Comparison of ENCODE assay signal across 26 cellular contexts in the genomic region with DNA sequence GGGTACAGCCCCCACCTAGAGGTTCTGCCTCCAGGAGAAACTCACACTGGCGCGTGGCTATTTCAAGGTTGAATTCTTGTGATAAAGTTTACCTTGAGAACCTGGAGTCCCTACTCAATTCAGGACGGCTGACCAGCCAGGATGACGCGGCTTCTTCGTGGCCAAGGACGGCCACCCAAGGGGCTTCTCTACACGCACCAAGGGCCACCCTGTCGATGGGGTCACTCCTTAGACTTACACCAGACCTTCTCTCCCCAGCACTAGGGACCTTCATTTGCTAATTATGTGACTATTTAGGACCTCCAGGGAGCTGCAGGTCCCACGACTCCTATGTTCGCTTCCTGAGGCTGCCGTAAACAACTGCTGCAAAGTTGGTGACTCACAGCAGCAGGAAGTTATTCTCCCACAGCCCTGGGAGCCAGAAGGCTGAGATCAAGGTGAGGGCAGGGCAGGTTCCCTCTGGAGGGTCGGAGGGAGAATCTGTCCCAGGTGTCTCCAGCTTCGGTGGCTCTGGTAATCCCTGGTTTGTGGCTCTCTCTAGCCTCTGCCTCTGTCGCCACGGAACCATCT.
DNase-seq lines count a peak whose midpoint lies in the region; ATAC-seq and TF ChIP-seq lines count a peak whose summit lies in the region.
"Had no signal": no experiment of that assay in that cellular context is flagged by ENCODE, and none has a peak within 500 bp of the region (broad histone marks: within the 10 kb centered on the region; RNA-seq: fewer than 3 reads in every experiment).

No MANE protein-coding gene starts in this region.

- no peak overlapping the region for H2AFZ ChIP-seq in neuronal stem cell (ENCODE audit: low read length)
- H2AFZ ChIP-seq: neural progenitor cell had no signal

- peaks cover 2% of the 10 kb centered on the region for H3K79me1 ChIP-seq in neuronal stem cell (ENCODE audit: low read depth, low read length)

- WGBS in neuronal stem cell (ENCODE audit: extremely low coverage in 2 of 2, insufficient read length in 2 of 2, insufficient replicate concordance in 1 of 2), 2 donors: no CpG with 5 or more reads among the region's 16 CpGs

- peaks cover 0 to 2% of the 10 kb centered on the region in 2 donors for H3K4me1 ChIP-seq in neuronal stem cell (ENCODE audit: control insufficient read depth in 2 of 2, insufficient read depth in 1 of 2, low read depth in 1 of 2, low read length in 2 of 2)
- H3K4me1 ChIP-seq: neural progenitor cell, SJCRH30, suprapubic skin had no signal

- peaks cover 0 to 4% of the 10 kb centered on the region in 2 donors for H3K9me3 ChIP-seq in neuronal stem cell (replicated peaks in 1 of 2; ENCODE audit: control insufficient read depth in 2 of 2, insufficient read depth in 1 of 2, low read depth in 1 of 2, low read length in 2 of 2)
- H3K9me3 ChIP-seq: SJCRH30, suprapubic skin had no signal

- CTCF ChIA-PET in WTC11 (lab: Charles Lee): interaction anchor here (2.9 kb wide), 1 partner anchor 110 kb away, joined by 10 read pairs; no protein-coding TSS in a partner anchor

- H3K4me3 ChIP-seq in epithelial cell of esophagus (ENCODE audit: low read length) (no peak overlapping the region), neuronal stem cell (ENCODE audit: low read length in 2 of 2) (no peak overlapping the region)
- H3K4me3 ChIP-seq: cardiac muscle cell, neural progenitor cell, SJCRH30, suprapubic skin had no signal

- H2BK15ac ChIP-seq in neuronal stem cell (ENCODE audit: low read length): no peak overlapping the region

- no peak overlapping the region for H4K91ac ChIP-seq in neuronal stem cell (ENCODE audit: low read depth, low read length, poor library complexity)

- no peak overlapping the region for H3K14ac ChIP-seq in neuronal stem cell (ENCODE audit: low read length)

- ATAC-seq in WTC11 (no peak), GM21367 (IDR thresholded peaks at IDR 0.05; ENCODE audit: unreplicated experiment) (no peak), HG03159 (IDR thresholded peaks at IDR 0.05; ENCODE audit: unreplicated experiment) (no peak)
- ATAC-seq: activated CD8-positive, alpha-beta T cell treated with anti-CD3 and anti-CD28 coated beads, Interleukin-2, amount 10 ng/mL, durations not matched to agents 7 days and 5 days had no signal

- no peak overlapping the region for H3K4me2 ChIP-seq in neuronal stem cell (ENCODE audit: insufficient read depth, low read length, poor library complexity, severe bottlenecking)
- H3K4me2 ChIP-seq: neural progenitor cell had no signal

- no peak overlapping the region for H4K8ac ChIP-seq in neuronal stem cell (ENCODE audit: low read depth, low read length)

- no peak overlapping the region for H2BK12ac ChIP-seq in neuronal stem cell (ENCODE audit: low read length)

- peak overlapping the region; percentile 66 for H2BK5ac ChIP-seq in neuronal stem cell (ENCODE audit: low read length)

- no peaks in the 10 kb centered on the region for H3K27me3 ChIP-seq in neuronal stem cell (ENCODE audit: control insufficient read depth in 3 of 3, insufficient read depth in 3 of 3, low read depth in 1 of 3, low read length in 3 of 3)
- H3K27me3 ChIP-seq: cardiac muscle cell, neural progenitor cell, SJCRH30 had no signal

- POLR2A ChIA-PET in WTC11 (lab: Charles Lee): no interaction called here

- no peak overlapping the region for H3K27ac ChIP-seq in neuronal stem cell (replicated peaks; ENCODE audit: low read length)
- H3K27ac ChIP-seq: cardiac muscle cell, neural progenitor cell, SJCRH30, suprapubic skin had no signal

- H3K18ac ChIP-seq in neuronal stem cell (ENCODE audit: low read length): no peak overlapping the region

- no peak overlapping the region for H2AK5ac ChIP-seq in neuronal stem cell (ENCODE audit: low read depth, low read length)

- H3K4me1 Mint-ChIP-seq in WTC11: no peaks in the 10 kb centered on the region
- H3K4me1 Mint-ChIP-seq: activated B cell treated with CpG ODN at 0.5 μM for 24 hours had no signal

- H3K4me3 Mint-ChIP-seq in WTC11: no peak overlapping the region
- H3K4me3 Mint-ChIP-seq: activated B cell treated with CpG ODN at 0.5 μM for 24 hours; activated CD8-positive, alpha-beta T cell treated with anti-CD3 and anti-CD28 coated beads, Interleukin-2, amount 10 ng/mL, durations not matched to agents 7 days and 5 days; mesothelial cell of epicardium; neural progenitor cell had no signal

- peak overlapping the region; percentile 84; the same call in 1 of the 2 replicates for H3K27ac Mint-ChIP-seq in WTC11
- H3K27ac Mint-ChIP-seq: activated B cell treated with CpG ODN at 0.5 μM for 24 hours; activated CD8-positive, alpha-beta T cell treated with anti-CD3 and anti-CD28 coated beads, Interleukin-2, amount 10 ng/mL, durations not matched to agents 7 days and 5 days; activated naive CD4-positive, alpha-beta T cell treated with anti-CD3 and anti-CD28 coated beads, Interleukin-2, amount 50 U/mL, for 72 hours; mesothelial cell of epicardium; neural progenitor cell had no signal

- TF ChIP-seq CTCF in WTC11 (IDR thresholded peaks at IDR 0.05): no peak
- no peak for TF ChIP-seq CTCF in epithelial cell of esophagus (IDR thresholded peaks at IDR 0.05; ENCODE audit: insufficient read depth, low read depth, low read length, missing control alignments)

- H3K9ac ChIP-seq in neuronal stem cell (ENCODE audit: low read depth, low read length, poor library complexity): no peak overlapping the region
- H3K9ac ChIP-seq: neural progenitor cell had no signal

- H3K4ac ChIP-seq in neuronal stem cell (ENCODE audit: low read length): no peak overlapping the region

- H3K23ac ChIP-seq in neuronal stem cell (ENCODE audit: low read depth, low read length, poor library complexity): no peak overlapping the region

- DNase-seq in HK-2 (ENCODE audit: unreplicated experiment) (peak; percentile 29), WTC11 (ENCODE audit: low spot score) (no peak), epithelial cell of esophagus (ENCODE audit: low read depth) (peak; percentile 16), neuronal stem cell (ENCODE audit: low spot score) (no peak), NOMO-1 treated with dmso at 0.1 percent for 144 hours (lab: John Stamatoyannopoulos, UW; ENCODE audit: unreplicated experiment) (no peak)
- DNase-seq in activated T-cell treated with anti-CD3 and anti-CD28 coated beads, Interleukin-2, amount 50 U/mL, for 1 hour: no peak
- DNase-seq: activated B cell treated with CpG ODN at 0.5 μM for 24 hours; activated CD8-positive, alpha-beta T cell treated with anti-CD3 and anti-CD28 coated beads, Interleukin-2, amount 10 ng/mL, durations not matched to agents 7 days and 5 days; activated T-cell treated with anti-CD3 and anti-CD28 coated beads, Interleukin-2, amount 50 U/mL, for 48 hours; AML-193; Calu3; GOT3; head of caudate nucleus; KBM-7; NCI-H1105; NCI-H2107; NCI-H526; SJCRH30; T-helper 2 cell had no signal

- H3K9me3 Mint-ChIP-seq in WTC11: peaks cover 4% of the 10 kb centered on the region
- H3K9me3 Mint-ChIP-seq: activated naive CD4-positive, alpha-beta T cell treated with anti-CD3 and anti-CD28 coated beads, Interleukin-2, amount 50 U/mL, for 72 hours; neural progenitor cell had no signal

- H2BK120ac ChIP-seq in neuronal stem cell (ENCODE audit: low read depth, low read length): no peak overlapping the region

- H3K36me3 Mint-ChIP-seq in WTC11: no peaks in the 10 kb centered on the region
- H3K36me3 Mint-ChIP-seq: activated naive CD4-positive, alpha-beta T cell treated with anti-CD3 and anti-CD28 coated beads, Interleukin-2, amount 50 U/mL, for 72 hours; mesothelial cell of epicardium had no signal

- no peaks in the 10 kb centered on the region for H3K36me3 ChIP-seq in neuronal stem cell (replicated peaks in 1 of 2; ENCODE audit: control insufficient read depth in 2 of 2, insufficient read depth in 2 of 2, low read length in 2 of 2)
- H3K36me3 ChIP-seq: cardiac muscle cell, neural progenitor cell, SJCRH30 had no signal

- no peaks in the 10 kb centered on the region for H3K27me3 Mint-ChIP-seq in WTC11 (ENCODE audit: low read depth)
- H3K27me3 Mint-ChIP-seq: activated B cell treated with CpG ODN at 0.5 μM for 24 hours had no signal

TF ChIP-seq in WTC11, 78 proteins besides CTCF, POLR2A, EP300 and RAD21 (continues in another document):
- TF ChIP-seq PRRX2 (CRISPR knock-in tag; IDR thresholded peaks at IDR 0.05) (no peak), TP53 (CRISPR knock-in tag; IDR thresholded peaks at IDR 0.05) (no peak), ZNF121 (CRISPR knock-in tag; IDR thresholded peaks at IDR 0.05) (no peak), EMX1 (CRISPR knock-in tag; IDR thresholded peaks at IDR 0.05) (no peak), ZNF232 (CRISPR knock-in tag; IDR thresholded peaks at IDR 0.05) (no peak), ZNF416 (CRISPR knock-in tag; IDR thresholded peaks at IDR 0.05) (no peak)
- TF ChIP-seq, protein P1, sequence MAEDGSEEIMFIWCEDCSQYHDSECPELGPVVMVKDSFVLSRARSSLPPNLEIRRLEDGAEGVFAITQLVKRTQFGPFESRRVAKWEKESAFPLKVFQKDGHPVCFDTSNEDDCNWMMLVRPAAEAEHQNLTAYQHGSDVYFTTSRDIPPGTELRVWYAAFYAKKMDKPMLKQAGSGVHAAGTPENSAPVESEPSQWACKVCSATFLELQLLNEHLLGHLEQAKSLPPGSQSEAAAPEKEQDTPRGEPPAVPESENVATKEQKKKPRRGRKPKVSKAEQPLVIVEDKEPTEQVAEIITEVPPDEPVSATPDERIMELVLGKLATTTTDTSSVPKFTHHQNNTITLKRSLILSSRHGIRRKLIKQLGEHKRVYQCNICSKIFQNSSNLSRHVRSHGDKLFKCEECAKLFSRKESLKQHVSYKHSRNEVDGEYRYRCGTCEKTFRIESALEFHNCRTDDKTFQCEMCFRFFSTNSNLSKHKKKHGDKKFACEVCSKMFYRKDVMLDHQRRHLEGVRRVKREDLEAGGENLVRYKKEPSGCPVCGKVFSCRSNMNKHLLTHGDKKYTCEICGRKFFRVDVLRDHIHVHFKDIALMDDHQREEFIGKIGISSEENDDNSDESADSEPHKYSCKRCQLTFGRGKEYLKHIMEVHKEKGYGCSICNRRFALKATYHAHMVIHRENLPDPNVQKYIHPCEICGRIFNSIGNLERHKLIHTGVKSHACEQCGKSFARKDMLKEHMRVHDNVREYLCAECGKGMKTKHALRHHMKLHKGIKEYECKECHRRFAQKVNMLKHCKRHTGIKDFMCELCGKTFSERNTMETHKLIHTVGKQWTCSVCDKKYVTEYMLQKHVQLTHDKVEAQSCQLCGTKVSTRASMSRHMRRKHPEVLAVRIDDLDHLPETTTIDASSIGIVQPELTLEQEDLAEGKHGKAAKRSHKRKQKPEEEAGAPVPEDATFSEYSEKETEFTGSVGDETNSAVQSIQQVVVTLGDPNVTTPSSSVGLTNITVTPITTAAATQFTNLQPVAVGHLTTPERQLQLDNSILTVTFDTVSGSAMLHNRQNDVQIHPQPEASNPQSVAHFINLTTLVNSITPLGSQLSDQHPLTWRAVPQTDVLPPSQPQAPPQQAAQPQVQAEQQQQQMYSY (CRISPR knock-in tag; IDR thresholded peaks at IDR 0.05): no peak

Comparison
In these comparisons a context has a peak if more than half of its experiments do, and no peak if none do; other contexts are left out.
1. DNase-seq: peak in HK-2 (single experiment) and epithelial cell of esophagus (single experiment); none in WTC11 (single experiment), neuronal stem cell (single experiment), activated T-cell treated with anti-CD3 and anti-CD28 coated beads, Interleukin-2, amount 50 U/mL, for 1 hour (single experiment) and NOMO-1 treated with dmso at 0.1 percent for 144 hours (single experiment).